8 cellular contexts compared by ENCODE assay signal in genomic region chr10:31707578-31708411, GRCh38.
DNase-seq lines count a peak whose midpoint lies in the region; ATAC-seq, FAIRE-seq and TF ChIP-seq lines count a peak whose summit lies in the region.

No MANE protein-coding gene starts in this region.

- H3K27ac Mint-ChIP-seq in activated naive CD4-positive, alpha-beta T cell treated with anti-CD3 and anti-CD28 coated beads, Interleukin-2, amount 50 U/mL, for 24 hours, result peak overlapping the region; percentile 43

- TF ChIP-seq CTCF in HFF-Myc (IDR thresholded peaks at IDR 0.05; ENCODE audit: low read depth, low read length, missing control alignments) (no peak), psoas muscle (IDR thresholded peaks at IDR 0.05) (no peak), BE2C (IDR thresholded peaks at IDR 0.05; ENCODE audit: low read depth, low read length) (no peak)

- DNase-seq in GM12891 (ENCODE audit: insufficient read length, low spot score), result peak; percentile 44
- DNase-seq in HFF-Myc (ENCODE audit: extremely low read depth, low read depth), result peak; percentile 73
- peak; percentile 56 for DNase-seq in NCI-H1694 treated with DMSO at 0.1 percent for 48 hours (lab: John Stamatoyannopoulos, UW)
- DNase-seq in cardiac septum (ENCODE audit: low spot score), result peak; percentile 88
- DNase-seq in psoas muscle, result peak; percentile 69 to 78
- no peak for DNase-seq in activated gamma-delta T cell treated with Interleukin-2 at 50 U/mL for 16 hours
- DNase-seq in BE2C, result no peak

- peaks cover 36% of the 10 kb centered on the region for H3K4me1 ChIP-seq in psoas muscle
- no peaks in the 10 kb centered on the region for H3K4me1 ChIP-seq in BE2C

- peak; percentile 55 for FAIRE-seq in GM12891 (lab: Jason Lieb, UNC)

- TF ChIP-seq POLR2A in GM12891 (IDR thresholded peaks at IDR 0.05; ENCODE audit: low read depth, low read length), result no peak

- no peaks in the 10 kb centered on the region for H3K9me3 Mint-ChIP-seq in activated naive CD4-positive, alpha-beta T cell treated with anti-CD3 and anti-CD28 coated beads, Interleukin-2, amount 50 U/mL, for 24 hours

- H3K27me3 Mint-ChIP-seq in activated naive CD4-positive, alpha-beta T cell treated with anti-CD3 and anti-CD28 coated beads, Interleukin-2, amount 50 U/mL, for 24 hours, result no peaks in the 10 kb centered on the region

- no peaks in the 10 kb centered on the region for H3K36me3 Mint-ChIP-seq in activated naive CD4-positive, alpha-beta T cell treated with anti-CD3 and anti-CD28 coated beads, Interleukin-2, amount 50 U/mL, for 24 hours

- intact Hi-C loops in cardiac septum (cut with DNase I) (loop anchor here (5.0 to 10.0 kb wide), 4 partner anchors 50 to 673 kb away; partner anchors contain the start of gene ZNF438), psoas muscle (cut with DNase I) (loop anchor here (2.0 to 5.0 kb wide), 2 partner anchors 50 to 101 kb away; no protein-coding TSS in a partner anchor)

- H3K27me3 ChIP-seq in psoas muscle (ENCODE audit: insufficient read depth in 3 of 3, low read length in 2 of 3), result no peaks in the 10 kb centered on the region
- no peaks in the 10 kb centered on the region for H3K27me3 ChIP-seq in BE2C

- peak overlapping the region; percentile 96 for H3K27ac ChIP-seq in psoas muscle

- peak; percentile 17 to 49 (median 30) for ATAC-seq in psoas muscle

- H3K4me3 ChIP-seq in HFF-Myc (replicated peaks; ENCODE audit: low read depth, low read length) (no peak overlapping the region), psoas muscle (peak overlapping the region; percentile 28), BE2C (ENCODE audit: low read depth, low read length) (no peak overlapping the region)

- 21 to 37% (median 26%) methylated on average over 10 of the region's 10 CpGs for WGBS in psoas muscle, 3 donors

- H3K4me1 Mint-ChIP-seq in activated naive CD4-positive, alpha-beta T cell treated with anti-CD3 and anti-CD28 coated beads, Interleukin-2, amount 50 U/mL, for 24 hours, result peaks cover 22% of the 10 kb centered on the region

- H3K9me3 ChIP-seq in psoas muscle (peaks cover 20% of the 10 kb centered on the region), BE2C (no peaks in the 10 kb centered on the region)

- H3K36me3 ChIP-seq in psoas muscle (ENCODE audit: insufficient read depth in 1 of 2, low read depth in 1 of 2) (no peaks in the 10 kb centered on the region), BE2C (no peaks in the 10 kb centered on the region)

- H3K4me3 Mint-ChIP-seq in activated naive CD4-positive, alpha-beta T cell treated with anti-CD3 and anti-CD28 coated beads, Interleukin-2, amount 50 U/mL, for 24 hours, result peak overlapping the region; percentile 57

TF ChIP-seq in GM12891, 5 proteins besides CTCF, POLR2A, EP300 and RAD21:
- TF ChIP-seq SPI1 (IDR thresholded peaks at IDR 0.05; ENCODE audit: low read depth, low read length) (peak; percentile 49), POU2F2 (IDR thresholded peaks at IDR 0.05; ENCODE audit: low read depth, low read length) (no peak), POLR2AphosphoS5 (IDR thresholded peaks at IDR 0.05; ENCODE audit: low read depth, low read length) (no peak), PAX5 (IDR thresholded peaks at IDR 0.05; ENCODE audit: insufficient read depth, low read length, severe bottlenecking) (no peak), TAF1 (IDR thresholded peaks at IDR 0.05; ENCODE audit: low read depth, low read length) (no peak; the same call in 1 of the 2 replicates)
TF ChIP-seq in GM12891: peak in this region for 1.

Comparison
In these comparisons a context has a peak if more than half of its experiments do, and no peak if none do; other contexts are left out.
1. DNase-seq: peak in GM12891 (single experiment), HFF-Myc (single experiment), NCI-H1694 treated with DMSO at 0.1 percent for 48 hours (single experiment), cardiac septum (single experiment) and psoas muscle (2 of 2); none in activated gamma-delta T cell treated with Interleukin-2 at 50 U/mL for 16 hours (single experiment) and BE2C (single experiment).